Comparison of ENCODE assay signal across 1 cellular context in genomic region chr10:34911661-34912205, GRCh38.
TF ChIP-seq lines count a peak whose summit lies in the region.

No MANE protein-coding gene starts in this region.

TF ChIP-seq in IMR-90, 13 proteins besides CTCF, POLR2A, EP300 and RAD21 (continued from another document):
- TF ChIP-seq USF2 (IDR thresholded peaks at IDR 0.05; ENCODE audit: low read depth, low read length) (no peak), RCOR1 (IDR thresholded peaks at IDR 0.05; ENCODE audit: insufficient replicate concordance, low read length) (no peak), BHLHE40 (IDR thresholded peaks at IDR 0.05; ENCODE audit: low read depth, low read length) (no peak), RFX5 (IDR thresholded peaks at IDR 0.05; ENCODE audit: low read depth, low read length) (no peak), CHD1 (IDR thresholded peaks at IDR 0.05; ENCODE audit: low read depth, low read length) (no peak), SMC3 (IDR thresholded peaks at IDR 0.05; ENCODE audit: low read depth, low read length) (no peak), MAFK (IDR thresholded peaks at IDR 0.05; ENCODE audit: low read depth, low read length) (no peak), MXI1 (IDR thresholded peaks at IDR 0.05; ENCODE audit: borderline replicate concordance, low read depth, low read length) (no peak)
